Comparison of ENCODE assay signal across 16 cellular contexts in the genomic region with DNA sequence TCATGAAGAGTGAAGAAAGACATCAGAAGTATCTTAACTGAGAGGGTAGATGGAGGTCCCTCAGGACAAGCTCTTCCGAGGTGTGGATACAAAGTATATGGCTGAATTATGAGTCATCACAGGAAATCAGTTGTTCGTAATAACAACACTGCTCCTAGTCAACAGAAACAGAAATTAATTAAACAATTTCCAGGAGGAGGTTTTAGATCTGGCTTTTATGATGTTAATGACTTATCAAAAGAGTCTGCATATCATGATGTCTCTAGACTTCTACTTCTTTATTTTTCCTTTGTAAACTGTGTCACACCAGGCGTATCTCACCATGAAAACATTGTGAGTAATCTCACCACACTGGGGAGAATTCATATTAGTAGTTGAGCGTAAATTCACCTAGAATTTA. TPM values are rescaled to one million over a fixed set of nuclear protein-coding genes. Genes with fewer than 3 reads are reported as not detected.
A peak's percentile ranks its signal among the peaks of the same experiment; 100 is the strongest.
DNase-seq lines count a peak whose midpoint lies in the region; ATAC-seq, FAIRE-seq and TF ChIP-seq lines count a peak whose summit lies in the region.
"Had no signal": no experiment of that assay in that cellular context is flagged by ENCODE, and none has a peak within 500 bp of the region (broad histone marks: within the 10 kb centered on the region; RNA-seq: fewer than 3 reads in every experiment).

No MANE protein-coding gene starts in this region.

- no peak overlapping the region for H2AFZ ChIP-seq in astrocyte (ENCODE audit: low read depth, low read length)

- peaks cover 96% of the 10 kb centered on the region for H3K79me2 ChIP-seq in astrocyte (ENCODE audit: insufficient read depth, low read length)

- H3K27ac ChIP-seq in astrocyte (ENCODE audit: low read depth, low read length) (peak overlapping the region; percentile 29), vagina (no peak overlapping the region)
- H3K27ac ChIP-seq: prostate gland had no signal

- POLR2A ChIA-PET in activated CD8-positive, alpha-beta T cell treated with anti-CD3 and anti-CD28 coated beads for 36 hours (lab: Charles Lee) = no interaction called here
- POLR2A ChIA-PET in activated CD8-positive, alpha-beta T cell treated with anti-CD3 and anti-CD28 coated beads, Interleukin-2, amount 10 ng/mL, durations not matched to agents 7 days and 5 days (lab: Charles Lee) = interaction anchor here (1.4 kb wide), 1 partner anchor 30 kb away, joined by 7 read pairs; no protein-coding TSS in a partner anchor

- H3K9ac ChIP-seq in astrocyte (ENCODE audit: low read length) = peak overlapping the region; percentile 1

- H3K36me3 ChIP-seq in astrocyte (ENCODE audit: insufficient read depth, low read length) = no peaks in the 10 kb centered on the region
- H3K36me3 ChIP-seq in vagina = no peaks in the 10 kb centered on the region
- H3K36me3 ChIP-seq: HAP-1, prostate gland had no signal

- H3K4me1 ChIP-seq in astrocyte (ENCODE audit: insufficient read depth, low read length) (peaks cover 15% of the 10 kb centered on the region), vagina (peaks cover 17% of the 10 kb centered on the region)
- H3K4me1 ChIP-seq: prostate gland had no signal

- H3K27ac Mint-ChIP-seq in activated CD8-positive, alpha-beta T cell treated with anti-CD3 and anti-CD28 coated beads for 36 hours = peak overlapping the region; percentile 13
- H3K27ac Mint-ChIP-seq in activated CD8-positive, alpha-beta T cell treated with anti-CD3 and anti-CD28 coated beads, Interleukin-2, amount 10 ng/mL, durations not matched to agents 7 days and 5 days = no peak overlapping the region
- H3K27ac Mint-ChIP-seq in astrocyte (ENCODE audit: unreplicated experiment) = no peak overlapping the region
- peak overlapping the region; percentile 65 for H3K27ac Mint-ChIP-seq in stimulated activated effector memory CD8-positive, alpha-beta T cell treated with anti-CD3 and anti-CD28 coated beads, Interleukin-12 subunit alpha, Interleukin-12 subunit beta, amount 100 ng/mL, for 72 hours
- H3K27ac Mint-ChIP-seq: T-helper 1 cell treated with Interleukin-12 subunit alpha and Interleukin-12 subunit beta and Interleukin-4 antibody, amounts not matched to agents 30 μg/mL and 1 μg/mL, for 36 hours had no signal

- H3K27me3 Mint-ChIP-seq in activated CD8-positive, alpha-beta T cell treated with anti-CD3 and anti-CD28 coated beads for 36 hours = no peaks in the 10 kb centered on the region
- H3K27me3 Mint-ChIP-seq in activated CD8-positive, alpha-beta T cell treated with anti-CD3 and anti-CD28 coated beads, Interleukin-2, amount 10 ng/mL, durations not matched to agents 7 days and 5 days (ENCODE audit: low read depth) = no peaks in the 10 kb centered on the region
- H3K27me3 Mint-ChIP-seq in astrocyte (ENCODE audit: low read depth, unreplicated experiment) = no peaks in the 10 kb centered on the region

- intact Hi-C loops in activated CD8-positive, alpha-beta T cell treated with anti-CD3 and anti-CD28 coated beads for 36 hours (cut with micrococcal nuclease) = no loop called here
- intact Hi-C loops in vagina (cut with DNase I) = no loop called here

- H3K4me3 ChIP-seq in astrocyte (ENCODE audit: insufficient read depth, low read depth, low read length) (no peak overlapping the region), vagina (no peak overlapping the region)
- H3K4me3 ChIP-seq: HAP-1, prostate gland had no signal

- no peak overlapping the region for H3K4me3 Mint-ChIP-seq in activated CD8-positive, alpha-beta T cell treated with anti-CD3 and anti-CD28 coated beads for 36 hours
- no peak overlapping the region for H3K4me3 Mint-ChIP-seq in activated CD8-positive, alpha-beta T cell treated with anti-CD3 and anti-CD28 coated beads, Interleukin-2, amount 10 ng/mL, durations not matched to agents 7 days and 5 days
- H3K4me3 Mint-ChIP-seq in astrocyte (ENCODE audit: unreplicated experiment) = no peak overlapping the region
- peak overlapping the region; percentile 36 for H3K4me3 Mint-ChIP-seq in stimulated activated effector memory CD8-positive, alpha-beta T cell treated with anti-CD3 and anti-CD28 coated beads, Interleukin-12 subunit alpha, Interleukin-12 subunit beta, amount 100 ng/mL, for 72 hours
- H3K4me3 Mint-ChIP-seq: T-helper 1 cell treated with Interleukin-12 subunit alpha and Interleukin-12 subunit beta and Interleukin-4 antibody, amounts not matched to agents 30 μg/mL and 1 μg/mL, for 36 hours had no signal

- peaks cover 5% of the 10 kb centered on the region for H3K36me3 Mint-ChIP-seq in activated CD8-positive, alpha-beta T cell treated with anti-CD3 and anti-CD28 coated beads for 36 hours (ENCODE audit: low read depth)
- H3K36me3 Mint-ChIP-seq in activated CD8-positive, alpha-beta T cell treated with anti-CD3 and anti-CD28 coated beads, Interleukin-2, amount 10 ng/mL, durations not matched to agents 7 days and 5 days (ENCODE audit: low read depth) = peaks cover 17% of the 10 kb centered on the region
- H3K36me3 Mint-ChIP-seq in astrocyte (ENCODE audit: low read depth, unreplicated experiment) = peaks cover 2% of the 10 kb centered on the region
- H3K36me3 Mint-ChIP-seq in stimulated activated effector memory CD8-positive, alpha-beta T cell treated with anti-CD3 and anti-CD28 coated beads, Interleukin-12 subunit alpha, Interleukin-12 subunit beta, amount 100 ng/mL, for 72 hours = no peaks in the 10 kb centered on the region

- H4K20me1 ChIP-seq in astrocyte (ENCODE audit: insufficient read depth, low read length) = peaks cover 43% of the 10 kb centered on the region

- DNase-seq in activated CD8-positive, alpha-beta T cell treated with anti-CD3 and anti-CD28 coated beads for 36 hours = no peak
- DNase-seq in activated CD8-positive, alpha-beta T cell treated with anti-CD3 and anti-CD28 coated beads, Interleukin-2, amount 10 ng/mL, durations not matched to agents 7 days and 5 days = no peak
- DNase-seq in astrocyte (ENCODE audit: low read depth) (peak; percentile 44), DMS79 (lab: John Stamatoyannopoulos, UW) (no peak), vagina (ENCODE audit: extremely low spot score in 2 of 2) (no peak), DMS79 treated with DMSO at 0.1 percent for 48 hours (lab: John Stamatoyannopoulos, UW) (no peak)
- no peak for DNase-seq in stimulated activated effector memory CD8-positive, alpha-beta T cell treated with anti-CD3 and anti-CD28 coated beads, Interleukin-12 subunit alpha, Interleukin-12 subunit beta, amount 100 ng/mL, for 72 hours (ENCODE audit: low spot score in 2 of 2)
- DNase-seq: aorta, midbrain, NCI-H2107, OCI-M1 had no signal

- H3K9me3 ChIP-seq in astrocyte (ENCODE audit: insufficient read depth, low read depth, low read length) (no peaks in the 10 kb centered on the region), vagina (no peaks in the 10 kb centered on the region)
- H3K9me3 ChIP-seq: HAP-1, prostate gland had no signal

- H3K27me3 ChIP-seq in astrocyte (ENCODE audit: insufficient read depth, low read length) = no peaks in the 10 kb centered on the region
- H3K27me3 ChIP-seq in vagina = no peaks in the 10 kb centered on the region

- H3K9me3 Mint-ChIP-seq in activated CD8-positive, alpha-beta T cell treated with anti-CD3 and anti-CD28 coated beads for 36 hours = no peaks in the 10 kb centered on the region
- H3K9me3 Mint-ChIP-seq in activated CD8-positive, alpha-beta T cell treated with anti-CD3 and anti-CD28 coated beads, Interleukin-2, amount 10 ng/mL, durations not matched to agents 7 days and 5 days (ENCODE audit: insufficient read depth) = no peaks in the 10 kb centered on the region
- no peaks in the 10 kb centered on the region for H3K9me3 Mint-ChIP-seq in astrocyte (ENCODE audit: unreplicated experiment)
- H3K9me3 Mint-ChIP-seq in stimulated activated effector memory CD8-positive, alpha-beta T cell treated with anti-CD3 and anti-CD28 coated beads, Interleukin-12 subunit alpha, Interleukin-12 subunit beta, amount 100 ng/mL, for 72 hours = no peaks in the 10 kb centered on the region
- H3K9me3 Mint-ChIP-seq: T-helper 1 cell treated with Interleukin-12 subunit alpha and Interleukin-12 subunit beta and Interleukin-4 antibody, amounts not matched to agents 30 μg/mL and 1 μg/mL, for 36 hours had no signal

- FAIRE-seq in astrocyte (lab: Jason Lieb, UNC) = peak; percentile 54
- FAIRE-seq: G401.6 had no signal

- peak overlapping the region; percentile 43 for H3K4me2 ChIP-seq in astrocyte (ENCODE audit: low read length)

- CTCF ChIA-PET in activated CD8-positive, alpha-beta T cell treated with anti-CD3 and anti-CD28 coated beads for 36 hours (lab: Charles Lee) = interaction anchor here (1.1 to 1.5 kb wide), 4 partner anchors 11 to 115 kb away, joined by 3 to 6 read pairs (median 4); no protein-coding TSS in a partner anchor
- CTCF ChIA-PET in activated CD8-positive, alpha-beta T cell treated with anti-CD3 and anti-CD28 coated beads, Interleukin-2, amount 10 ng/mL, durations not matched to agents 7 days and 5 days (lab: Charles Lee) = interaction anchor here (0.8 to 1.6 kb wide), 9 partner anchors 11 to 150 kb away, joined by 3 to 6 read pairs (median 4); no protein-coding TSS in a partner anchor

- TF ChIP-seq CTCF in activated CD8-positive, alpha-beta T cell treated with anti-CD3 and anti-CD28 coated beads for 36 hours (IDR thresholded peaks at IDR 0.05) = no peak
- no peak for TF ChIP-seq CTCF in astrocyte (IDR thresholded peaks at IDR 0.05; ENCODE audit: insufficient read depth, low read depth, low read length)
- no peak for TF ChIP-seq CTCF in vagina (IDR thresholded peaks at IDR 0.05)

- H3K4me1 Mint-ChIP-seq in activated CD8-positive, alpha-beta T cell treated with anti-CD3 and anti-CD28 coated beads for 36 hours (ENCODE audit: low read depth) = peaks cover 50% of the 10 kb centered on the region
- peaks cover 28% of the 10 kb centered on the region for H3K4me1 Mint-ChIP-seq in activated CD8-positive, alpha-beta T cell treated with anti-CD3 and anti-CD28 coated beads, Interleukin-2, amount 10 ng/mL, durations not matched to agents 7 days and 5 days (ENCODE audit: low read depth)
- peaks cover 15% of the 10 kb centered on the region for H3K4me1 Mint-ChIP-seq in astrocyte (ENCODE audit: low read depth, unreplicated experiment)
- peaks cover 64% of the 10 kb centered on the region for H3K4me1 Mint-ChIP-seq in stimulated activated effector memory CD8-positive, alpha-beta T cell treated with anti-CD3 and anti-CD28 coated beads, Interleukin-12 subunit alpha, Interleukin-12 subunit beta, amount 100 ng/mL, for 72 hours

- peak; percentile 77 for ATAC-seq in activated CD8-positive, alpha-beta T cell treated with anti-CD3 and anti-CD28 coated beads for 36 hours
- no peak for ATAC-seq in activated CD8-positive, alpha-beta T cell treated with anti-CD3 and anti-CD28 coated beads, Interleukin-2, amount 10 ng/mL, durations not matched to agents 7 days and 5 days
- peak; percentile 62 for ATAC-seq in HG03175 (IDR thresholded peaks at IDR 0.05; ENCODE audit: unreplicated experiment)
- ATAC-seq in stimulated activated effector memory CD8-positive, alpha-beta T cell treated with anti-CD3 and anti-CD28 coated beads, Interleukin-12 subunit alpha, Interleukin-12 subunit beta, amount 100 ng/mL, for 72 hours = peak; percentile 92

- TF ChIP-seq POLR2A in vagina (IDR thresholded peaks at IDR 0.05) = no peak

RNA-seq across cellular contexts. Expression of a gene that starts 31.2 kb away (rescaled TPM):
- 10 to 100 TPM; 44.6 to 45.7 TPM for total RNA-seq in activated CD8-positive, alpha-beta T cell treated with anti-CD3 and anti-CD28 coated beads for 36 hours
- total RNA-seq in activated CD8-positive, alpha-beta T cell treated with anti-CD3 and anti-CD28 coated beads, Interleukin-2, amount 10 ng/mL, durations not matched to agents 7 days and 5 days = 10 to 100 TPM; 73.0 to 83.0 TPM
- total RNA-seq in astrocyte = 51.6 and 62.9 TPM in 2 replicates
- total RNA-seq in vagina = 59.2 TPM

Comparison
In these comparisons a context has a peak if more than half of its experiments do, and no peak if none do; other contexts are left out.
1. H3K27ac Mint-ChIP-seq: peak in activated CD8-positive, alpha-beta T cell treated with anti-CD3 and anti-CD28 coated beads for 36 hours (single experiment) and stimulated activated effector memory CD8-positive, alpha-beta T cell treated with anti-CD3 and anti-CD28 coated beads, Interleukin-12 subunit alpha, Interleukin-12 subunit beta, amount 100 ng/mL, for 72 hours (single experiment); none in activated CD8-positive, alpha-beta T cell treated with anti-CD3 and anti-CD28 coated beads, Interleukin-2, amount 10 ng/mL, durations not matched to agents 7 days and 5 days (single experiment) and astrocyte (single experiment).